ENCODE assay signal across 9 cellular contexts in the genomic region with DNA sequence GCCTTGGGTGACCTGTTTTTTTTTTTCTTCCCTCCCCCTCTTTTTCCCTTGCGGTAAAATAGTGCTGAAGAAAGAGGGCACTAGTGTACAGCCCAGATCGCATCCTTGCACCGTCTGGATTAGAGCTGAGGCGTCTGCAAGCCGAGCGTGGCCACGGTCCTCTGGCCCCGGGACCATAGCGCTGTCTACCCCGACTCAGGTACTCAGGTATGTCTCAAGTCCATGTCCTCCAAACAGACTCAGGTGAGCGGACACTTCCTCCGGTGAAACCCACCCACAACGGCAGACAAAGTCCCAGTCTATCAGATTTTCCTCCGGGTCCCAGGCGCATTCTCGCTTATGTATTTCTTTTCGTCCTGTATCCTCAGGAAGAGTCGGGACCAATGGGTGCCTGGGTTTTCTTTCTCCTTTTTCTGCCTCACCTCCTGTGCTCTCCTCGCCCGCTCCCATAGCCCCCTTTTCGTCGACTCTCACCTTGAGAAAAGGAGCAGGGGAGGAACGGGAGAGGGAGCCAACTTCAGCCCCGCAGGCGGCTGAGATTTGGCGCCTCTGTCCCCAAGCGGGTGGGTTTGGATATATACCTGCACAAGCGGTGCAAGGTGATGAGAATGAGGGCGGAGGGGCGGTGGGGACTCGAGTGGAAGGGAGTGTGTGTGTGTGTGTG. TPM values are rescaled to one million over a fixed set of nuclear protein-coding genes. Genes with fewer than 3 reads are reported as not detected.
DNase-seq lines count a peak whose midpoint lies in the region; ATAC-seq, FAIRE-seq and TF ChIP-seq lines count a peak whose summit lies in the region.
"Had no signal": no experiment of that assay in that cellular context is flagged by ENCODE, and none has a peak within 500 bp of the region (broad histone marks: within the 10 kb centered on the region; RNA-seq: fewer than 3 reads in every experiment).

No MANE protein-coding gene starts in this region.

- H3K4me1 Mint-ChIP-seq in nephron progenitor cell: no peaks in the 10 kb centered on the region

- no peaks in the 10 kb centered on the region for H3K36me3 ChIP-seq in colonic mucosa

- no peak for FAIRE-seq in H54 (lab: Jason Lieb, UNC)

- TF ChIP-seq CTCF in nephron progenitor cell (IDR thresholded peaks at IDR 0.05): no peak
- TF ChIP-seq CTCF in colonic mucosa (IDR thresholded peaks at IDR 0.05): no peak

- H3K9ac ChIP-seq in colonic mucosa (ENCODE audit: low read depth in 2 of 2, low read length in 2 of 2): no peak overlapping the region

- H3K27me3 ChIP-seq in colonic mucosa: peaks cover 9% of the 10 kb centered on the region

- peak; percentile 24 for DNase-seq in NCI-H1105 (lab: John Stamatoyannopoulos, UW)
- peak; percentile 57 for DNase-seq in ecto neural progenitor cell (ENCODE audit: low spot score)
- DNase-seq in nephron progenitor cell: no peak
- DNase-seq in H54 (ENCODE audit: insufficient read length, low spot score): no peak
- DNase-seq in colonic mucosa: no peak
- DNase-seq in cardiac septum (ENCODE audit: low spot score): no peak
- DNase-seq in AG20443 (ENCODE audit: low spot score): no peak
- DNase-seq: NCI-H1436 had no signal

- no peak overlapping the region for H3K27ac Mint-ChIP-seq in nephron progenitor cell

- no peaks in the 10 kb centered on the region for H3K4me1 ChIP-seq in colonic mucosa

- no peaks in the 10 kb centered on the region for H3K9me3 ChIP-seq in colonic mucosa

- H3K9me3 Mint-ChIP-seq in nephron progenitor cell: no peaks in the 10 kb centered on the region

- TF ChIP-seq POLR2A in H54 (IDR thresholded peaks at IDR 0.05; ENCODE audit: low read depth, low read length): no peak

- H3K27me3 Mint-ChIP-seq in nephron progenitor cell (ENCODE audit: low read depth, poor library complexity): peaks cover 75% of the 10 kb centered on the region

- H3K4me3 Mint-ChIP-seq in nephron progenitor cell: peak overlapping the region; percentile 38

- H3K4me3 ChIP-seq in colonic mucosa: no peak overlapping the region

- intact Hi-C loops in colonic mucosa (cut with DNase I): no loop called here
- intact Hi-C loops in cardiac septum (cut with DNase I): no loop called here

- H3K36me3 Mint-ChIP-seq in nephron progenitor cell (ENCODE audit: low read depth): no peaks in the 10 kb centered on the region

- peak; percentile 14 for ATAC-seq in GM18909 (IDR thresholded peaks at IDR 0.05; ENCODE audit: poor library complexity, unreplicated experiment)

- H3K27ac ChIP-seq in colonic mucosa: no peak overlapping the region

RNA-seq across cellular contexts. Expression of a gene that starts 1.1 kb away (rescaled TPM):
- total RNA-seq in colonic mucosa (under 1 TPM in 1 of 2 donors, not detected in 1; 0.11 TPM), cardiac septum (8.5 TPM)

Comparison
In these comparisons a context has a peak if more than half of its experiments do, and no peak if none do; other contexts are left out.
1. DNase-seq: peak in NCI-H1105 (single experiment) and ecto neural progenitor cell (single experiment); none in nephron progenitor cell (single experiment), H54 (single experiment), colonic mucosa (single experiment), cardiac septum (single experiment) and AG20443 (single experiment).